ENCODE assay signal across 6 cellular contexts in the genomic region with DNA sequence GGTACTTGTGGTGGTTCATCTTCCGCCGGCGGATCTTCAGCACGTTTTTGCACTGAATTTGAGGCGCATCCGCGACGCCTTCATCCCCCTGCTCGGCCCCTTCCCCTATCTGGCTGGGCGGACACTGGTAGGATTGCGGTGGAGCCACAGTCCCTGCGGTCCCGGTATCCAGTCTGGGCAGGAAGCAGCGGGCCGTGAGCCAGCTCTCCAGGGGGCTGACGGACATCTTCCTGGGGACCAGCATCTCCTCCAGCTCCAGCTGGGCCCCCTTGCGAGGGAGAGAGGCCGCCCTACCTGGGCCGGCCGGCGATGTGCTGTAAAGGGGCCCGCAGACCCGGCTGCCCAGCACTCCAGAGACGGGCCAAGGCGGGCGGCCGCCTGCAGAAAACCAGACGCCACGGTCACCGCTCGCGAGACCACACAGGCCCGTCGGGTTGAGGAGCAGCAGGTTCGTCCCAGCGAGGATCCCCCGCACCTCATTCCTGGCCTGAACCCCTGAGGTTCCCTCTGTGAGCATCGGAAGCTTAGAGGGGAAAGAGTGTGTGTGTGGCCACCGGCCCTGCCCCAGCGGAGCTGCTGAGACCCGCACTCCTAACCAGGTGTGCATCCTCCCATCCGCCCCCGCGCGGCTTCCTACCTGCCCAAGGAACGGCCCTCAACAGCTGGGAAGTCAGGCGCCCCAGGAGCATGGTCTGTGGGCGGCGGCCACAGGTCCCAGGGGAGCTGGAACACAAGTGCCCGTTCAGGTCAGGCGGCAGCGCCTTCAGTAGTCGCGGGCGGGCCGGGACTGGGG. TPM values are rescaled to one million over a fixed set of nuclear protein-coding genes. Genes with fewer than 3 reads are reported as not detected.
DNase-seq lines count a peak whose midpoint lies in the region; ATAC-seq, FAIRE-seq and TF ChIP-seq lines count a peak whose summit lies in the region.

No MANE protein-coding gene starts in this region.

- H3K4me3 ChIP-seq in NT2/D1 (ENCODE audit: insufficient read length, low read depth) (peak overlapping the region; percentile 92), heart left ventricle (peak overlapping the region; percentile 78 to 100 (median 94)), tibial nerve (peak overlapping the region; percentile 85 to 100 (median 92))

- H3K27me3 ChIP-seq in NT2/D1 (ENCODE audit: insufficient read depth, insufficient read length) (no peaks in the 10 kb centered on the region), heart left ventricle (no peaks in the 10 kb centered on the region), tibial nerve (no peaks in the 10 kb centered on the region)

- peak overlapping the region; percentile 90 for H3K9ac ChIP-seq in NT2/D1 (ENCODE audit: insufficient read length, low read depth)

- H3K4me1 ChIP-seq in NT2/D1 (ENCODE audit: insufficient read depth, insufficient read length) (peaks cover 3% of the 10 kb centered on the region), heart left ventricle (peaks cover 10 to 42% (median 33%) of the 10 kb centered on the region in 12 donors), tibial nerve (peaks cover 0 to 45% (median 26%) of the 10 kb centered on the region in 4 donors)

- DNase-seq in NT2/D1 (ENCODE audit: low read depth, low spot score) = no peak
- peak in 3 of 5 donors; percentile 40 to 71 (median 42) for DNase-seq in heart left ventricle
- no peak for DNase-seq in tibial nerve (ENCODE audit: low spot score in 2 of 2)
- no peak for DNase-seq in H4 (ENCODE audit: low spot score)
- DNase-seq in GM12892 (ENCODE audit: insufficient read length) = no peak

- TF ChIP-seq CTCF in heart left ventricle (IDR thresholded peaks at IDR 0.05) (no peak), tibial nerve (IDR thresholded peaks at IDR 0.05) (no peak)

- no peak for FAIRE-seq in GM12892 (lab: Jason Lieb, UNC)

- no peaks in the 10 kb centered on the region for H3K9me3 ChIP-seq in NT2/D1 (ENCODE audit: insufficient read depth, low read length)
- no peaks in the 10 kb centered on the region for H3K9me3 ChIP-seq in heart left ventricle
- no peaks in the 10 kb centered on the region for H3K9me3 ChIP-seq in tibial nerve

- WGBS in heart left ventricle, 4 donors = 20 to 31% (median 22%) methylated on average over 32 to 56 of the region's 56 CpGs
- 28 to 40% methylated on average over 38 to 39 of the region's 56 CpGs for WGBS in tibial nerve, 2 donors

- no peak for TF ChIP-seq EP300 in tibial nerve (IDR thresholded peaks at IDR 0.05)

- intact Hi-C loops in heart left ventricle (cut with DNase I) = loop anchor here in 5 of 10 donors (10.0 kb wide), 2 partner anchors 131 to 259 kb away; a partner anchor contains a TSS

- TF ChIP-seq POLR2A in heart left ventricle (IDR thresholded peaks at IDR 0.05) (no peak), tibial nerve (IDR thresholded peaks at IDR 0.05) (no peak), GM12892 (IDR thresholded peaks at IDR 0.05; ENCODE audit: low read depth, low read length) (no peak)

- ATAC-seq in GM19328 (IDR thresholded peaks at IDR 0.05; ENCODE audit: unreplicated experiment) (peak; percentile 1), heart left ventricle (peak in 2 of 4 donors; percentile 0 to 2)

- peak overlapping the region; percentile 82 to 99 (median 96) for H3K27ac ChIP-seq in heart left ventricle
- H3K27ac ChIP-seq in tibial nerve = peak overlapping the region; percentile 70 to 96 (median 92)

- peaks cover 42% of the 10 kb centered on the region for H3K36me3 ChIP-seq in NT2/D1 (ENCODE audit: insufficient read depth, insufficient read length, low read length)
- peaks cover 0 to 16% (median 9%) of the 10 kb centered on the region in 9 donors for H3K36me3 ChIP-seq in heart left ventricle
- peaks cover 0 to 18% (median 7%) of the 10 kb centered on the region in 3 donors for H3K36me3 ChIP-seq in tibial nerve

RNA-seq across cellular contexts. Expression of a gene that starts 0.7 kb away (rescaled TPM):
- total RNA-seq in heart left ventricle = 100 to 1,000 TPM; 157 to 273 (median 188) TPM
- polyA plus RNA-seq in heart left ventricle = 100 to 1,000 TPM; 268 to 465 TPM
- total RNA-seq in tibial nerve = 100 to 1,000 TPM in 3 of 4 donors, 10 to 100 TPM in 1; 63.9 to 128 (median 105) TPM
- total RNA-seq in H4 (2014; rRNA removed; shearing (Covaris generic)) = 162 and 168 TPM in 2 replicates
- 56.2 TPM for polyA plus RNA-seq in GM12892 (2012; ENCODE audit: missing spikeins)

RNA-seq across cellular contexts. Expression of a gene that starts 15.9 kb away (rescaled TPM):
- total RNA-seq in heart left ventricle (10 to 100 TPM; 10.5 to 49.3 (median 20.0) TPM), tibial nerve (100 to 1,000 TPM; 351 to 659 (median 448) TPM)
- polyA plus RNA-seq in heart left ventricle = 10 to 100 TPM; 17.7 to 19.5 TPM
- 41.2 and 46.0 TPM in 2 replicates for total RNA-seq in H4 (2014; rRNA removed; shearing (Covaris generic))
- polyA plus RNA-seq in GM12892 (2012; ENCODE audit: missing spikeins) = 1.5 TPM

RNA-seq across cellular contexts. Expression of a gene that starts 24.9 kb away (rescaled TPM):
- total RNA-seq in heart left ventricle (10 to 100 TPM; 35.4 to 66.5 (median 50.7) TPM), tibial nerve (100 to 1,000 TPM; 311 to 362 (median 339) TPM)
- polyA plus RNA-seq in heart left ventricle = 10 to 100 TPM; 42.3 to 87.8 TPM
- 46.0 and 49.4 TPM in 2 replicates for total RNA-seq in H4 (2014; rRNA removed; shearing (Covaris generic))
- polyA plus RNA-seq in GM12892 (2012; ENCODE audit: missing spikeins) = 60.5 TPM

RNA-seq across cellular contexts. Expression of a gene that starts 25.0 kb away (rescaled TPM):
- total RNA-seq in heart left ventricle (100 to 1,000 TPM in 3 of 9 donors, 10 to 100 TPM in 6; 75.3 to 177 (median 85.3) TPM), tibial nerve (100 to 1,000 TPM; 130 to 191 (median 144) TPM)
- polyA plus RNA-seq in heart left ventricle = 100 to 1,000 TPM; 110 to 129 TPM
- total RNA-seq in H4 (2014; rRNA removed; shearing (Covaris generic)) = 11.7 and 33.3 TPM in 2 replicates
- polyA plus RNA-seq in GM12892 (2012; ENCODE audit: missing spikeins) = 5.8 TPM

RNA-seq across cellular contexts. Expression of a gene that starts 32.8 kb away (rescaled TPM):
- total RNA-seq in heart left ventricle = 100 to 1,000 TPM; 112 to 208 (median 128) TPM
- 100 to 1,000 TPM; 147 to 238 TPM for polyA plus RNA-seq in heart left ventricle
- total RNA-seq in tibial nerve = 100 to 1,000 TPM in 3 of 4 donors, 10 to 100 TPM in 1; 84.9 to 165 (median 139) TPM
- total RNA-seq in H4 (2014; rRNA removed; shearing (Covaris generic)) = 243 and 264 TPM in 2 replicates
- 172 TPM for polyA plus RNA-seq in GM12892 (2012; ENCODE audit: missing spikeins)

Comparison
In these comparisons a context has a peak if more than half of its experiments do, and no peak if none do; other contexts are left out.
1. DNase-seq: peak in heart left ventricle (3 of 5); none in NT2/D1 (single experiment), tibial nerve (0 of 2), H4 (single experiment) and GM12892 (single experiment).
2. Peak in every context shown above with its lines, with median percentiles within 50 percentile points of each other: H3K4me3 ChIP-seq.